ENCODE assay signal across 23 cellular contexts in the genomic region with DNA sequence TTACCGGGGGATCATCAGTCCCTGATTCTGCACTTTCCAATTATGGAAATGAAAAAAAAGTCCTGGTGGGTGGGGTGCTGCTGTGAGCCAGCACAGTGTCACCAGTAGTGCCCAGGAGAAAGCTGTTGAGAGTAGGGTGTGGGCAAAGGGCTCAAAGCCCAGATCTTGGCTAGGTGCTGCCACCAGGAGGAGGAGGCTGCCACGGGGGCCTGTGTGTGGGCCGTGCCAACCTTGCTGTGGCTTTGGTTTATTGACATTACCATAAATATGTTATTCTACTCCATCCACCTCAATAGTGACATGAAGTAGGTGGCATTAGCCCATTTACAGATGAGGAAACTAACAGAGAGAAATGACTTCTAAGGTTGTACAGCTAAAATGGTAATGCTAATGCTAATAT. TPM values are rescaled to one million over a fixed set of nuclear protein-coding genes. Genes with fewer than 3 reads are reported as not detected.
DNase-seq lines count a peak whose midpoint lies in the region; TF ChIP-seq lines count a peak whose summit lies in the region.
"Had no signal": no experiment of that assay in that cellular context is flagged by ENCODE, and none has a peak within 500 bp of the region (broad histone marks: within the 10 kb centered on the region; RNA-seq: fewer than 3 reads in every experiment).

No MANE protein-coding gene starts in this region.

- H3K27ac Mint-ChIP-seq in progenitor cell of endocrine pancreas: no peak overlapping the region
- H3K27ac Mint-ChIP-seq: activated naive CD8-positive, alpha-beta T cell; activated T-helper 2 cell treated with anti-CD3 and anti-CD28 coated beads, Interferon-gamma antibody, Interleukin-2, Interleukin-4, amounts not matched to agents 10 μg/mL and 5 μg/mL and 100 μg/mL, durations not matched to agents 14 hours and 24 hours and 36 hours; HFFc6; memory B cell had no signal

- H2AFZ ChIP-seq in ACC112 (ENCODE audit: low read length, unreplicated experiment): no peak overlapping the region

- H3K9me3 Mint-ChIP-seq in progenitor cell of endocrine pancreas (ENCODE audit: low read depth): no peaks in the 10 kb centered on the region
- H3K9me3 Mint-ChIP-seq: activated T-helper 2 cell treated with anti-CD3 and anti-CD28 coated beads, Interferon-gamma antibody, Interleukin-2, Interleukin-4, amounts not matched to agents 10 μg/mL and 5 μg/mL and 100 μg/mL, durations not matched to agents 14 hours and 24 hours and 36 hours; HFFc6; memory B cell had no signal

- WGBS in testis, 2 donors: 58 to 80% methylated on average over 3 of the region's 3 CpGs

- H3K9me3 ChIP-seq in HEK293 (ENCODE audit: control insufficient read depth, insufficient read depth, low read depth, low read length): no peaks in the 10 kb centered on the region
- H3K9me3 ChIP-seq in testis: no peaks in the 10 kb centered on the region
- H3K9me3 ChIP-seq: A549, Caco-2, uterus had no signal

- no peaks in the 10 kb centered on the region for H3K36me3 Mint-ChIP-seq in progenitor cell of endocrine pancreas (ENCODE audit: insufficient read depth)
- H3K36me3 Mint-ChIP-seq: activated naive CD8-positive, alpha-beta T cell had no signal

- TF ChIP-seq CTCF in HEK293 (tag by site-specific recombination; IDR thresholded peaks at IDR 0.05) (no peak), RWPE1 (conservative IDR thresholded peaks at IDR 0.05; ENCODE audit: low read depth) (no peak), testis (IDR thresholded peaks at IDR 0.05) (no peak), progenitor cell of endocrine pancreas (IDR thresholded peaks at IDR 0.05; ENCODE audit: unreplicated experiment) (no peak)

- no peak overlapping the region for H3K4me3 Mint-ChIP-seq in progenitor cell of endocrine pancreas (ENCODE audit: low read depth)
- H3K4me3 Mint-ChIP-seq: activated naive CD8-positive, alpha-beta T cell; HFFc6; memory B cell had no signal

- H3K4me1 ChIP-seq in ACC112 (ENCODE audit: control insufficient read depth, insufficient read depth, low read length, unreplicated experiment) (peaks cover 27% of the 10 kb centered on the region), HEK293 (ENCODE audit: control insufficient read depth, insufficient read depth, low read length) (0 out of 2 replicates have a peak, but pooled peaks cover 3% of the 10 kb centered on the region), testis (peaks cover 5% of the 10 kb centered on the region)
- H3K4me1 ChIP-seq: Caco-2, uterus had no signal

- no peak overlapping the region for H3K4me3 ChIP-seq in ACC112 (ENCODE audit: low read depth, low read length)
- no peak overlapping the region for H3K4me3 ChIP-seq in HEK293 (ENCODE audit: low read depth, low read length)
- H3K4me3 ChIP-seq in testis: no peak overlapping the region
- H3K4me3 ChIP-seq: A549, uterus had no signal

- POLR2A ChIA-PET in HEK293 (lab: Yijun Ruan, JAX): interaction anchor here (1.5 kb wide), 1 partner anchor 8 kb away, joined by 3 read pairs; no protein-coding TSS in a partner anchor
- POLR2A ChIA-PET in RWPE1 (lab: Yijun Ruan, JAX; ENCODE audit: low non-redundant PET): no interaction called here

- H3K27me3 ChIP-seq in ACC112 (ENCODE audit: insufficient read depth, low read length) (no peaks in the 10 kb centered on the region), testis (no peaks in the 10 kb centered on the region)
- H3K27me3 ChIP-seq: uterus had no signal

- no peak for DNase-seq in RWPE1 (ENCODE audit: low spot score)
- peak; percentile 41 for DNase-seq in islet precursor cell
- no peak for DNase-seq in C1 segment of cervical spinal cord (lab: John Stamatoyannopoulos, UW)
- no peak for DNase-seq in testis
- DNase-seq in progenitor cell of endocrine pancreas (ENCODE audit: low spot score, unreplicated experiment): no peak
- no peak for DNase-seq in COLO829 (ENCODE audit: low spot score)
- DNase-seq: activated CD4-positive, alpha-beta T cell treated with anti-CD3 and anti-CD28 coated beads, Interleukin-2, amount 50 U/mL, for 1 hour; activated CD8-positive, alpha-beta memory T cell treated with anti-CD3 and anti-CD28 coated beads, Interleukin-2, amount 50 U/mL, for 4 hours; aorta; Caco-2; HFFc6; MM.1S; NCI-H526 treated with DMSO at 0.1 percent for 48 hours; small intestine; stimulated activated CD4-positive, alpha-beta T cell treated with anti-CD3 and anti-CD28 coated beads, Interleukin-1b, Interleukin-23, amount 100 ng/mL, for 48 hours; substantia nigra; uterus had no signal

- peaks cover 12% of the 10 kb centered on the region for H3K79me2 ChIP-seq in ACC112 (ENCODE audit: control insufficient read depth, insufficient read depth, low read length, unreplicated experiment)

- TF ChIP-seq POLR2A in testis (IDR thresholded peaks at IDR 0.05): no peak

- H3K36me3 ChIP-seq in ACC112 (ENCODE audit: insufficient read depth, low read length) (no peaks in the 10 kb centered on the region), HEK293 (ENCODE audit: control insufficient read depth in 2 of 2, insufficient read depth in 1 of 2, low read length in 2 of 2) (peaks cover 0 to 5% of the 10 kb centered on the region in 2 experiments; a peak in 1 of 3 replicates), testis (ENCODE audit: low read depth, missing control alignments) (no peaks in the 10 kb centered on the region)
- H3K36me3 ChIP-seq: uterus had no signal

- peaks cover 12% of the 10 kb centered on the region for H3K4me1 Mint-ChIP-seq in progenitor cell of endocrine pancreas (ENCODE audit: low read depth)

- CTCF ChIA-PET in HEK293 (lab: Yijun Ruan, JAX) (no interaction called here), RWPE1 (lab: Yijun Ruan, JAX) (interaction anchor here (0.6 to 0.7 kb wide), 2 partner anchors 11 to 39 kb away, joined by 3 to 6 read pairs; no protein-coding TSS in a partner anchor)

- H3K27ac ChIP-seq in ACC112 (ENCODE audit: low read depth, low read length): peak overlapping the region; percentile 80
- H3K27ac ChIP-seq in HEK293 (ENCODE audit: extremely low read depth, low read depth, low read length): no peak overlapping the region
- H3K27ac ChIP-seq in RWPE1: peak overlapping the region; percentile 84
- no peak overlapping the region for H3K27ac ChIP-seq in testis
- H3K27ac ChIP-seq: uterus had no signal

- intact Hi-C loops in testis (cut with DNase I; ENCODE audit: low total_unique reads): no loop called here

- H3K27me3 Mint-ChIP-seq in progenitor cell of endocrine pancreas: no peaks in the 10 kb centered on the region
- H3K27me3 Mint-ChIP-seq: activated naive CD8-positive, alpha-beta T cell had no signal

TF ChIP-seq in HEK293, 187 proteins besides CTCF, POLR2A, EP300 and RAD21:
- 0 out of 2 replicates have a peak, but pooled peaks have one; percentile 18 for TF ChIP-seq ZNF335 (tag by site-specific recombination; conservative IDR thresholded peaks at IDR 0.05)
- TF ChIP-seq ZNF433 (tag by site-specific recombination; IDR thresholded peaks at IDR 0.05; ENCODE audit: low read depth): no peak

RNA-seq across cellular contexts. Expression of a gene that starts 6.7 kb away (rescaled TPM):
- total RNA-seq in testis (10 to 100 TPM; 55.4 to 56.1 TPM), progenitor cell of endocrine pancreas (66.9 and 67.7 TPM in 2 replicates)
- polyA plus RNA-seq in testis (ENCODE audit: insufficient read depth, low read depth, low replicate concordance): 42.8 TPM

Comparison
In these comparisons a context has a peak if more than half of its experiments do, and no peak if none do; other contexts are left out.
1. H3K27ac ChIP-seq: peak in ACC112 (single experiment) and RWPE1 (single experiment); none in HEK293 (single experiment) and testis (0 of 2).